25 cellular contexts compared by ENCODE assay signal in the genomic region with DNA sequence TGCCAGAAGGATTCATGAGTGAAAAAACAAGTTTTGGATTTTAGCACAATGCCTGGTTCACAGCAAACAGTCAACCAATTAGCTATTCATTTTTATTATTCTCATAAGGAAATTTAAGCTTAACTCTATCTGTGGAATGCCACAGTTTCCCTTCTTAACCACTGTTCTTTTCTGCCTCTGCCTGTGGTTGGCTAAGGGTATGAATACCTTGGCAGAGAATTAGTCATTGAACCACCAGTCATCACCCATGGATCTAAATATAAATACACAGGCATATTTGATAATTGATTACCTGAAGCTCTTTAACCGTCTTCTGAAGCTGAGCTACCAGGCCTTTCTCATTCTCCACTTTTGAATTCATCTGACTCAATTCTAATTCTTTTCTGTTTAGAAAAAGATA.
"Had no signal": no experiment of that assay in that cellular context is flagged by ENCODE, and none has a peak within 500 bp of the region (broad histone marks: within the 10 kb centered on the region; RNA-seq: fewer than 3 reads in every experiment).

No MANE protein-coding gene starts in this region.

- H3K36me3 Mint-ChIP-seq: activated naive CD8-positive, alpha-beta T cell; naive B cell; T-cell had no signal

- H2AFZ ChIP-seq: hepatocyte, parathyroid adenoma had no signal

- H3K36me3 ChIP-seq: brain microvascular endothelial cell, right lobe of liver, upper lobe of left lung, WERI-Rb-1 had no signal

- H3K9me3 ChIP-seq: right lobe of liver had no signal

- H3K4me3 ChIP-seq: hepatocyte, mucosa of descending colon, right lobe of liver, upper lobe of left lung had no signal

- H3K27me3 ChIP-seq: brain microvascular endothelial cell, hepatocyte, right lobe of liver, upper lobe of left lung had no signal

- H3K4me1 ChIP-seq: parathyroid adenoma, right lobe of liver, upper lobe of left lung had no signal

- H3K27me3 Mint-ChIP-seq: activated CD4-positive, alpha-beta T cell treated with anti-CD3 and anti-CD28 coated beads, Interleukin-2, amount 10 ng/mL, durations not matched to agents 7 days and 5 days; activated CD8-positive, alpha-beta T cell treated with anti-CD3 and anti-CD28 coated beads for 36 hours; activated naive CD8-positive, alpha-beta T cell; naive B cell; stimulated activated naive B cell treated with anti-CD40 and anti-IgM and Interleukin-4, amounts not matched to agents 10 μg/mL and 1 μg/mL and 100 μg/mL, for 72 hours; T-cell had no signal

- H3K27ac Mint-ChIP-seq: activated CD4-positive, alpha-beta T cell treated with anti-CD3 and anti-CD28 coated beads, Interleukin-2, amount 10 ng/mL, durations not matched to agents 7 days and 5 days; activated CD8-positive, alpha-beta T cell treated with anti-CD3 and anti-CD28 coated beads for 36 hours; activated naive CD8-positive, alpha-beta T cell; stimulated activated naive B cell treated with anti-CD40 and anti-IgM and Interleukin-4, amounts not matched to agents 10 μg/mL and 1 μg/mL and 100 μg/mL, for 72 hours; T-cell; T-helper 2 cell treated with Interferon-gamma antibody and Interleukin-4, amounts not matched to agents 5 μg/mL and 100 μg/mL, for 36 hours had no signal

- H3K4me2 ChIP-seq: hepatocyte had no signal

- DNase-seq: activated CD4-positive, alpha-beta T cell treated with anti-CD3 and anti-CD28 coated beads, Interleukin-2, amount 10 ng/mL, durations not matched to agents 7 days and 5 days; activated CD4-positive, CD25-positive, alpha-beta regulatory T cell treated with anti-CD3 and anti-CD28 coated beads, Interleukin-2, amount 50 U/mL, for 72 hours; activated CD8-positive, alpha-beta T cell treated with anti-CD3 and anti-CD28 coated beads for 36 hours; activated T-cell treated with anti-CD3 and anti-CD28 coated beads, Interleukin-2, amount 50 U/mL, for 1 hour; amygdala; brain microvascular endothelial cell; central memory CD4-positive, alpha-beta T cell; dermis blood vessel endothelial cell; effector memory CD4-positive, alpha-beta T cell; glutamatergic neuron; left colon; mesenchymal stem cell; mucosa of descending colon; naive B cell; nucleus accumbens; right lobe of liver; small intestine; stimulated activated naive B cell treated with anti-CD40 and anti-IgM and Interleukin-4, amounts not matched to agents 10 μg/mL and 1 μg/mL and 100 μg/mL, for 72 hours; T-cell; upper lobe of left lung; WERI-Rb-1 had no signal

- H3K27ac ChIP-seq: brain microvascular endothelial cell, hepatocyte, parathyroid adenoma, right lobe of liver, upper lobe of left lung, WERI-Rb-1 had no signal

- H3K79me2 ChIP-seq: hepatocyte, parathyroid adenoma had no signal

- H3K4me1 Mint-ChIP-seq: activated CD4-positive, alpha-beta T cell treated with anti-CD3 and anti-CD28 coated beads, Interleukin-2, amount 10 ng/mL, durations not matched to agents 7 days and 5 days had no signal

- H3K9ac ChIP-seq: parathyroid adenoma had no signal

- H3K4me3 Mint-ChIP-seq: activated CD4-positive, alpha-beta T cell treated with anti-CD3 and anti-CD28 coated beads, Interleukin-2, amount 10 ng/mL, durations not matched to agents 7 days and 5 days; activated CD8-positive, alpha-beta T cell treated with anti-CD3 and anti-CD28 coated beads for 36 hours; activated naive CD8-positive, alpha-beta T cell; naive B cell; stimulated activated naive B cell treated with anti-CD40 and anti-IgM and Interleukin-4, amounts not matched to agents 10 μg/mL and 1 μg/mL and 100 μg/mL, for 72 hours; T-cell; T-helper 2 cell treated with Interferon-gamma antibody and Interleukin-4, amounts not matched to agents 5 μg/mL and 100 μg/mL, for 36 hours had no signal
